2 cellular contexts compared by ENCODE assay signal in the genomic region with DNA sequence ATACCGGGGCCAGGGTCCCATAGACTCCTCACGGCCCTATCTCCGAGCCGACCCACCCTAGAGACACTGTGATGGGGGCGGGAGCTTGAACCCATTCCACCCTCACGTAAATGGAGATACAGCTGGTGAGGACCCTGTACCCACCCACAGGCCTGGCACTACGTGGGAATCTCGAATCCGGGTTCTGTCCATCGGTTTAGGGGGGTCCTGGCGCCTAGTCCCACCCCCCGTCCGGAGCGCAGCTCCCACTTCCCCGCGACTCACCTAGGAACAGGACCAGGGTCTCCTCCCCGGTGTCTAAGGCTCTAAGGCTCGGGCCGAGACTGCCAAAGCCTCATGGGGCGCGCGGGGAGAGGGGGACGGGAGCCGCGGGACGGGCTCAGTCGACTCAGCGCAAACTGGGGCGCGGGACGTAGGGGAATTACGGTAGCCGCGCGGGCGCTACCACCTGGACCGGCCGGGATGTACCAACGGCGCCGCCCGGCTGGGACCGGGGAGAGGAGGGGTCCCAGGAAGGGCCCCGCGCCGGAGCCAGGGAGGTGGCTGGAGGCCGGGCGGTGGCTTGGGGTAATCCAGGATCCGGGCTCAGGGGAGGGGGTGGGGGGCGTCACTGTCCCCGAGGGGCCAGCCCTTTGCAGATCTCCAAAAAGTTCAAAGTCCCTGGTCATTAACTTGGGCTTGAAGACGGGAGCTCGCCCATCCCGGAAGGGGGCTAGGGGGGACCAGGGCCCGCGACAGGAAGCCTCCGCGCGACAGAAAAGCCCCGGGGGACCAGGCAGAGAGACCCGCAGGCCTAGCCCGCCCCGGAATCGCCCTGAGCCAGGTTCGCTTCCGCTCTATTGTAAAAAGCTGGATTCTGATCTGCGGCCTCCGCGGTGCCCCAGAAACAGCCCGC.
TF ChIP-seq lines count a peak whose summit lies in the region.

No MANE protein-coding gene starts in this region.

TF ChIP-seq in WTC11, 78 proteins besides CTCF, POLR2A, EP300 and RAD21 (continues in another document):
- TF ChIP-seq, protein P1, sequence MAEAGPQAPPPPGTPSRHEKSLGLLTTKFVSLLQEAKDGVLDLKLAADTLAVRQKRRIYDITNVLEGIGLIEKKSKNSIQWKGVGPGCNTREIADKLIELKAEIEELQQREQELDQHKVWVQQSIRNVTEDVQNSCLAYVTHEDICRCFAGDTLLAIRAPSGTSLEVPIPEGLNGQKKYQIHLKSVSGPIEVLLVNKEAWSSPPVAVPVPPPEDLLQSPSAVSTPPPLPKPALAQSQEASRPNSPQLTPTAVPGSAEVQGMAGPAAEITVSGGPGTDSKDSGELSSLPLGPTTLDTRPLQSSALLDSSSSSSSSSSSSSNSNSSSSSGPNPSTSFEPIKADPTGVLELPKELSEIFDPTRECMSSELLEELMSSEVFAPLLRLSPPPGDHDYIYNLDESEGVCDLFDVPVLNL (CRISPR knock-in tag; IDR thresholded peaks at IDR 0.05; ENCODE audit: borderline replicate concordance, low read depth), result no peak
- TF ChIP-seq MXD4 (CRISPR knock-in tag; IDR thresholded peaks at IDR 0.05; ENCODE audit: borderline replicate concordance) (no peak), ZNF317 (CRISPR knock-in tag; IDR thresholded peaks at IDR 0.05; ENCODE audit: borderline replicate concordance, low read depth) (no peak), ZNF416 (CRISPR knock-in tag; IDR thresholded peaks at IDR 0.05) (no peak), ZNF219 (CRISPR knock-in tag; IDR thresholded peaks at IDR 0.05; ENCODE audit: borderline replicate concordance) (no peak), KAT7 (CRISPR knock-in tag; IDR thresholded peaks at IDR 0.05; ENCODE audit: borderline replicate concordance) (0 out of 2 replicates have a peak, but pooled peaks have one; percentile 48), MYBL2 (CRISPR knock-in tag; IDR thresholded peaks at IDR 0.05) (no peak), CREM (CRISPR knock-in tag; IDR thresholded peaks at IDR 0.05) (peak; percentile 33; the same call in 1 of the 2 replicates), ETV6 (CRISPR knock-in tag; IDR thresholded peaks at IDR 0.05) (peak; percentile 48; the same call in 1 of the 2 replicates), ZBTB21 (CRISPR knock-in tag; IDR thresholded peaks at IDR 0.05; ENCODE audit: borderline replicate concordance) (peak; percentile 20; the same call in 1 of the 2 replicates)
- TF ChIP-seq, protein P2, sequence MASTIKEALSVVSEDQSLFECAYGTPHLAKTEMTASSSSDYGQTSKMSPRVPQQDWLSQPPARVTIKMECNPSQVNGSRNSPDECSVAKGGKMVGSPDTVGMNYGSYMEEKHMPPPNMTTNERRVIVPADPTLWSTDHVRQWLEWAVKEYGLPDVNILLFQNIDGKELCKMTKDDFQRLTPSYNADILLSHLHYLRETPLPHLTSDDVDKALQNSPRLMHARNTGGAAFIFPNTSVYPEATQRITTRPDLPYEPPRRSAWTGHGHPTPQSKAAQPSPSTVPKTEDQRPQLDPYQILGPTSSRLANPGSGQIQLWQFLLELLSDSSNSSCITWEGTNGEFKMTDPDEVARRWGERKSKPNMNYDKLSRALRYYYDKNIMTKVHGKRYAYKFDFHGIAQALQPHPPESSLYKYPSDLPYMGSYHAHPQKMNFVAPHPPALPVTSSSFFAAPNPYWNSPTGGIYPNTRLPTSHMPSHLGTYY (CRISPR knock-in tag; IDR thresholded peaks at IDR 0.05), result no peak
- TF ChIP-seq, protein P3, sequence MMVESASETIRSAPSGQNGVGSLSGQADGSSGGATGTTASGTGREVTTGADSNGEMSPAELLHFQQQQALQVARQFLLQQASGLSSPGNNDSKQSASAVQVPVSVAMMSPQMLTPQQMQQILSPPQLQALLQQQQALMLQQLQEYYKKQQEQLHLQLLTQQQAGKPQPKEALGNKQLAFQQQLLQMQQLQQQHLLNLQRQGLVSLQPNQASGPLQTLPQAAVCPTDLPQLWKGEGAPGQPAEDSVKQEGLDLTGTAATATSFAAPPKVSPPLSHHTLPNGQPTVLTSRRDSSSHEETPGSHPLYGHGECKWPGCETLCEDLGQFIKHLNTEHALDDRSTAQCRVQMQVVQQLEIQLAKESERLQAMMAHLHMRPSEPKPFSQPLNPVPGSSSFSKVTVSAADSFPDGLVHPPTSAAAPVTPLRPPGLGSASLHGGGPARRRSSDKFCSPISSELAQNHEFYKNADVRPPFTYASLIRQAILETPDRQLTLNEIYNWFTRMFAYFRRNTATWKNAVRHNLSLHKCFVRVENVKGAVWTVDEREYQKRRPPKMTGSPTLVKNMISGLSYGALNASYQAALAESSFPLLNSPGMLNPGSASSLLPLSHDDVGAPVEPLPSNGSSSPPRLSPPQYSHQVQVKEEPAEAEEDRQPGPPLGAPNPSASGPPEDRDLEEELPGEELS (CRISPR knock-in tag; IDR thresholded peaks at IDR 0.05), result no peak; the same call in 1 of the 2 replicates
- TF ChIP-seq, protein P4, sequence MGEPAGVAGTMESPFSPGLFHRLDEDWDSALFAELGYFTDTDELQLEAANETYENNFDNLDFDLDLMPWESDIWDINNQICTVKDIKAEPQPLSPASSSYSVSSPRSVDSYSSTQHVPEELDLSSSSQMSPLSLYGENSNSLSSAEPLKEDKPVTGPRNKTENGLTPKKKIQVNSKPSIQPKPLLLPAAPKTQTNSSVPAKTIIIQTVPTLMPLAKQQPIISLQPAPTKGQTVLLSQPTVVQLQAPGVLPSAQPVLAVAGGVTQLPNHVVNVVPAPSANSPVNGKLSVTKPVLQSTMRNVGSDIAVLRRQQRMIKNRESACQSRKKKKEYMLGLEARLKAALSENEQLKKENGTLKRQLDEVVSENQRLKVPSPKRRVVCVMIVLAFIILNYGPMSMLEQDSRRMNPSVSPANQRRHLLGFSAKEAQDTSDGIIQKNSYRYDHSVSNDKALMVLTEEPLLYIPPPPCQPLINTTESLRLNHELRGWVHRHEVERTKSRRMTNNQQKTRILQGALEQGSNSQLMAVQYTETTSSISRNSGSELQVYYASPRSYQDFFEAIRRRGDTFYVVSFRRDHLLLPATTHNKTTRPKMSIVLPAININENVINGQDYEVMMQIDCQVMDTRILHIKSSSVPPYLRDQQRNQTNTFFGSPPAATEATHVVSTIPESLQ (CRISPR knock-in tag; IDR thresholded peaks at IDR 0.05), result no peak

TF ChIP-seq in HepG2, 621 proteins besides CTCF, POLR2A, EP300 and RAD21 (continues in another document):
- TF ChIP-seq ZNF724P (CRISPR knock-in tag; IDR thresholded peaks at IDR 0.05; ENCODE audit: borderline replicate concordance) (0 out of 2 replicates have a peak, but pooled peaks have one; percentile 61), ARNT2 (CRISPR knock-in tag; IDR thresholded peaks at IDR 0.05; ENCODE audit: low read depth) (no peak), GLI4 (CRISPR knock-in tag; IDR thresholded peaks at IDR 0.05; ENCODE audit: borderline replicate concordance) (no peak), ZNF792 (CRISPR knock-in tag; IDR thresholded peaks at IDR 0.05) (no peak), PRPF4 (IDR thresholded peaks at IDR 0.05; ENCODE audit: low read depth, low read length, poor library complexity, severe bottlenecking) (no peak), ZNF749 (CRISPR knock-in tag; IDR thresholded peaks at IDR 0.05; ENCODE audit: borderline replicate concordance) (no peak), TARDBP (CRISPR knock-in tag; IDR thresholded peaks at IDR 0.05) (peak; percentile 68), FOSL2 (CRISPR knock-in tag; IDR thresholded peaks at IDR 0.05) (peak; percentile 17; the same call in 1 of the 2 replicates), ZSCAN25 (CRISPR knock-in tag; IDR thresholded peaks at IDR 0.05) (no peak), ZZZ3 (CRISPR knock-in tag; IDR thresholded peaks at IDR 0.05; ENCODE audit: borderline replicate concordance) (no peak), CBX1 (IDR thresholded peaks at IDR 0.05; ENCODE audit: low read depth) (no peak)
- TF ChIP-seq, protein P5, sequence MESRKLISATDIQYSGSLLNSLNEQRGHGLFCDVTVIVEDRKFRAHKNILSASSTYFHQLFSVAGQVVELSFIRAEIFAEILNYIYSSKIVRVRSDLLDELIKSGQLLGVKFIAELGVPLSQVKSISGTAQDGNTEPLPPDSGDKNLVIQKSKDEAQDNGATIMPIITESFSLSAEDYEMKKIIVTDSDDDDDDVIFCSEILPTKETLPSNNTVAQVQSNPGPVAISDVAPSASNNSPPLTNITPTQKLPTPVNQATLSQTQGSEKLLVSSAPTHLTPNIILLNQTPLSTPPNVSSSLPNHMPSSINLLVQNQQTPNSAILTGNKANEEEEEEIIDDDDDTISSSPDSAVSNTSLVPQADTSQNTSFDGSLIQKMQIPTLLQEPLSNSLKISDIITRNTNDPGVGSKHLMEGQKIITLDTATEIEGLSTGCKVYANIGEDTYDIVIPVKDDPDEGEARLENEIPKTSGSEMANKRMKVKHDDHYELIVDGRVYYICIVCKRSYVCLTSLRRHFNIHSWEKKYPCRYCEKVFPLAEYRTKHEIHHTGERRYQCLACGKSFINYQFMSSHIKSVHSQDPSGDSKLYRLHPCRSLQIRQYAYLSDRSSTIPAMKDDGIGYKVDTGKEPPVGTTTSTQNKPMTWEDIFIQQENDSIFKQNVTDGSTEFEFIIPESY (CRISPR knock-in tag; IDR thresholded peaks at IDR 0.05), result no peak
- TF ChIP-seq, protein P6, sequence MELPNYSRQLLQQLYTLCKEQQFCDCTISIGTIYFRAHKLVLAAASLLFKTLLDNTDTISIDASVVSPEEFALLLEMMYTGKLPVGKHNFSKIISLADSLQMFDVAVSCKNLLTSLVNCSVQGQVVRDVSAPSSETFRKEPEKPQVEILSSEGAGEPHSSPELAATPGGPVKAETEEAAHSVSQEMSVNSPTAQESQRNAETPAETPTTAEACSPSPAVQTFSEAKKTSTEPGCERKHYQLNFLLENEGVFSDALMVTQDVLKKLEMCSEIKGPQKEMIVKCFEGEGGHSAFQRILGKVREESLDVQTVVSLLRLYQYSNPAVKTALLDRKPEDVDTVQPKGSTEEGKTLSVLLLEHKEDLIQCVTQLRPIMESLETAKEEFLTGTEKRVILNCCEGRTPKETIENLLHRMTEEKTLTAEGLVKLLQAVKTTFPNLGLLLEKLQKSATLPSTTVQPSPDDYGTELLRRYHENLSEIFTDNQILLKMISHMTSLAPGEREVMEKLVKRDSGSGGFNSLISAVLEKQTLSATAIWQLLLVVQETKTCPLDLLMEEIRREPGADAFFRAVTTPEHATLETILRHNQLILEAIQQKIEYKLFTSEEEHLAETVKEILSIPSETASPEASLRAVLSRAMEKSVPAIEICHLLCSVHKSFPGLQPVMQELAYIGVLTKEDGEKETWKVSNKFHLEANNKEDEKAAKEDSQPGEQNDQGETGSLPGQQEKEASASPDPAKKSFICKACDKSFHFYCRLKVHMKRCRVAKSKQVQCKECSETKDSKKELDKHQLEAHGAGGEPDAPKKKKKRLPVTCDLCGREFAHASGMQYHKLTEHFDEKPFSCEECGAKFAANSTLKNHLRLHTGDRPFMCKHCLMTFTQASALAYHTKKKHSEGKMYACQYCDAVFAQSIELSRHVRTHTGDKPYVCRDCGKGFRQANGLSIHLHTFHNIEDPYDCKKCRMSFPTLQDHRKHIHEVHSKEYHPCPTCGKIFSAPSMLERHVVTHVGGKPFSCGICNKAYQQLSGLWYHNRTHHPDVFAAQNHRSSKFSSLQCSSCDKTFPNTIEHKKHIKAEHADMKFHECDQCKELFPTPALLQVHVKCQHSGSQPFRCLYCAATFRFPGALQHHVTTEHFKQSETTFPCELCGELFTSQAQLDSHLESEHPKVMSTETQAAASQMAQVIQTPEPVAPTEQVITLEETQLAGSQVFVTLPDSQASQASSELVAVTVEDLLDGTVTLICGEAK (IDR thresholded peaks at IDR 0.05), result no peak
- TF ChIP-seq, protein P6 (CRISPR knock-in tag; IDR thresholded peaks at IDR 0.05), result no peak
- TF ChIP-seq, protein P7, sequence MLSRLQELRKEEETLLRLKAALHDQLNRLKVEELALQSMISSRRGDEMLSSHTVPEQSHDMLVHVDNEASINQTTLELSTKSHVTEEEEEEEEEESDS (CRISPR knock-in tag; IDR thresholded peaks at IDR 0.05; ENCODE audit: borderline replicate concordance), result no peak
- TF ChIP-seq, protein P8, sequence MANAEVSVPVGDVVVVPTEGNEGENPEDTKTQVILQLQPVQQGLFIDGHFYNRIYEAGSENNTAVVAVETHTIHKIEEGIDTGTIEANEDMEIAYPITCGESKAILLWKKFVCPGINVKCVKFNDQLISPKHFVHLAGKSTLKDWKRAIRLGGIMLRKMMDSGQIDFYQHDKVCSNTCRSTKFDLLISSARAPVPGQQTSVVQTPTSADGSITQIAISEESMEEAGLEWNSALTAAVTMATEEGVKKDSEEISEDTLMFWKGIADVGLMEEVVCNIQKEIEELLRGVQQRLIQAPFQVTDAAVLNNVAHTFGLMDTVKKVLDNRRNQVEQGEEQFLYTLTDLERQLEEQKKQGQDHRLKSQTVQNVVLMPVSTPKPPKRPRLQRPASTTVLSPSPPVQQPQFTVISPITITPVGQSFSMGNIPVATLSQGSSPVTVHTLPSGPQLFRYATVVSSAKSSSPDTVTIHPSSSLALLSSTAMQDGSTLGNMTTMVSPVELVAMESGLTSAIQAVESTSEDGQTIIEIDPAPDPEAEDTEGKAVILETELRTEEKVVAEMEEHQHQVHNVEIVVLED (CRISPR knock-in tag; IDR thresholded peaks at IDR 0.05; ENCODE audit: borderline replicate concordance), result no peak; the same call in 1 of the 2 replicates
- TF ChIP-seq, protein P9, sequence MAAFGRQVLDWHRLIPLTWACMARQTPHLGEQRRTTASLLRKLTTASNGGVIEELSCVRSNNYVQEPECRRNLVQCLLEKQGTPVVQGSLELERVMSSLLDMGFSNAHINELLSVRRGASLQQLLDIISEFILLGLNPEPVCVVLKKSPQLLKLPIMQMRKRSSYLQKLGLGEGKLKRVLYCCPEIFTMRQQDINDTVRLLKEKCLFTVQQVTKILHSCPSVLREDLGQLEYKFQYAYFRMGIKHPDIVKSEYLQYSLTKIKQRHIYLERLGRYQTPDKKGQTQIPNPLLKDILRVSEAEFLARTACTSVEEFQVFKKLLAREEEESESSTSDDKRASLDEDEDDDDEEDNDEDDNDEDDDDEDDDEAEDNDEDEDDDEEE (CRISPR knock-in tag; IDR thresholded peaks at IDR 0.05), result 0 out of 2 replicates have a peak, but pooled peaks have one; percentile 28
- TF ChIP-seq, protein P10, sequence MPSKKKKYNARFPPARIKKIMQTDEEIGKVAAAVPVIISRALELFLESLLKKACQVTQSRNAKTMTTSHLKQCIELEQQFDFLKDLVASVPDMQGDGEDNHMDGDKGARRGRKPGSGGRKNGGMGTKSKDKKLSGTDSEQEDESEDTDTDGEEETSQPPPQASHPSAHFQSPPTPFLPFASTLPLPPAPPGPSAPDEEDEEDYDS (CRISPR knock-in tag; IDR thresholded peaks at IDR 0.05), result no peak
